Comparison of ENCODE assay signal across 9 cellular contexts in genomic region chr5:92909545-92909962, GRCh38.
DNase-seq lines count a peak whose midpoint lies in the region; ATAC-seq, FAIRE-seq and TF ChIP-seq lines count a peak whose summit lies in the region.
"Had no signal": no experiment of that assay in that cellular context is flagged by ENCODE, and none has a peak within 500 bp of the region (broad histone marks: within the 10 kb centered on the region; RNA-seq: fewer than 3 reads in every experiment).

No MANE protein-coding gene starts in this region.

- H3K9ac ChIP-seq in NT2/D1 (ENCODE audit: insufficient read length, low read depth), result no peak overlapping the region

- H3K36me3 ChIP-seq in cardiac muscle cell (no peaks in the 10 kb centered on the region), NT2/D1 (ENCODE audit: insufficient read depth, insufficient read length, low read length) (no peaks in the 10 kb centered on the region)

- H3K9me3 ChIP-seq in cardiac muscle cell (ENCODE audit: low read depth) (no peaks in the 10 kb centered on the region), NT2/D1 (ENCODE audit: insufficient read depth, low read length) (no peaks in the 10 kb centered on the region)

- no peak for FAIRE-seq in urothelium cell line (lab: Jason Lieb, UNC)

- peak; percentile 57 for DNase-seq in cardiac muscle cell (ENCODE audit: low read depth in 1 of 2, low spot score in 1 of 2)
- no peak for DNase-seq in left ventricle myocardium superior
- DNase-seq in NT2/D1 (ENCODE audit: low read depth, low spot score), result peak; percentile 38
- DNase-seq in fibroblast of villous mesenchyme (ENCODE audit: low read depth), result no peak
- DNase-seq in urothelium cell line (ENCODE audit: low spot score), result peak; percentile 5
- DNase-seq in stimulated activated CD8-positive, alpha-beta memory T cell treated with anti-CD3 and anti-CD28 coated beads, Interleukin-4, amount 100 ng/mL, for 48 hours, result no peak
- DNase-seq: stimulated activated CD4-positive, alpha-beta T cell treated with anti-CD3 and anti-CD28 coated beads, Interleukin-4, amount 100 ng/mL, for 24 hours had no signal

- H3K4me3 ChIP-seq in cardiac muscle cell (no peak overlapping the region), NT2/D1 (ENCODE audit: insufficient read length, low read depth) (no peak overlapping the region), fibroblast of villous mesenchyme (ENCODE audit: low read depth, low read length) (no peak overlapping the region)

- peaks cover 91% of the 10 kb centered on the region for H3K27me3 ChIP-seq in cardiac muscle cell
- no peaks in the 10 kb centered on the region for H3K27me3 ChIP-seq in NT2/D1 (ENCODE audit: insufficient read depth, insufficient read length)

- H3K4me1 ChIP-seq in cardiac muscle cell (ENCODE audit: low read depth) (peaks cover 7% of the 10 kb centered on the region), NT2/D1 (ENCODE audit: insufficient read depth, insufficient read length) (no peaks in the 10 kb centered on the region)

- intact Hi-C loops in left ventricle myocardium superior (cut with micrococcal nuclease), result no loop called here

- no peak overlapping the region for H3K27ac ChIP-seq in cardiac muscle cell

- no peak for ATAC-seq in left ventricle myocardium superior
- no peak for ATAC-seq in HG03175 (IDR thresholded peaks at IDR 0.05; ENCODE audit: unreplicated experiment)
- ATAC-seq in HG03196 (IDR thresholded peaks at IDR 0.05; ENCODE audit: unreplicated experiment), result no peak

- TF ChIP-seq CTCF in cardiac muscle cell (IDR thresholded peaks at IDR 0.05; ENCODE audit: low read depth, low read length), result peak; percentile 69
- TF ChIP-seq CTCF in fibroblast of villous mesenchyme (IDR thresholded peaks at IDR 0.05; ENCODE audit: insufficient read depth, low read depth, low read length), result peak; percentile 56

Comparison
In these comparisons a context has a peak if more than half of its experiments do, and no peak if none do; other contexts are left out.
1. DNase-seq: peak in cardiac muscle cell (2 of 2), NT2/D1 (single experiment) and urothelium cell line (single experiment); none in left ventricle myocardium superior (single experiment), fibroblast of villous mesenchyme (single experiment) and stimulated activated CD8-positive, alpha-beta memory T cell treated with anti-CD3 and anti-CD28 coated beads, Interleukin-4, amount 100 ng/mL, for 48 hours (single experiment).